1 cellular context compared by ENCODE assay signal in genomic region chr22:23144926-23145906, GRCh38.
TF ChIP-seq lines count a peak whose summit lies in the region.

Gene RAB36, plus strand, starts transcription at chr22:23145477. Its CDS starts 1,140 bp downstream, at chr22:23146617.

TF ChIP-seq in HepG2, 621 proteins besides CTCF, POLR2A, EP300 and RAD21 (continued from another document and continues in another):
- TF ChIP-seq STAT6 (CRISPR knock-in tag; IDR thresholded peaks at IDR 0.05; ENCODE audit: borderline replicate concordance) (no peak), CREBL2 (CRISPR knock-in tag; IDR thresholded peaks at IDR 0.05; ENCODE audit: borderline replicate concordance) (no peak), SP2 (CRISPR knock-in tag; IDR thresholded peaks at IDR 0.05) (peak; percentile 53), ZNF784 (CRISPR knock-in tag; IDR thresholded peaks at IDR 0.05; ENCODE audit: borderline replicate concordance) (no peak), ZNF644 (CRISPR knock-in tag; IDR thresholded peaks at IDR 0.05; ENCODE audit: low read depth) (no peak), YEATS4 (CRISPR knock-in tag; IDR thresholded peaks at IDR 0.05; ENCODE audit: borderline replicate concordance) (0 out of 2 replicates have a peak, but pooled peaks have one; percentile 26), RFX3 (CRISPR knock-in tag; IDR thresholded peaks at IDR 0.05) (peak; percentile 90), GATAD1 (CRISPR knock-in tag; IDR thresholded peaks at IDR 0.05) (no peak), ZNF772 (CRISPR knock-in tag; IDR thresholded peaks at IDR 0.05) (no peak), ATF7-NPFF (CRISPR knock-in tag; IDR thresholded peaks at IDR 0.05; ENCODE audit: low read depth) (no peak; the same call in 1 of the 2 replicates), ZNF18 (CRISPR knock-in tag; IDR thresholded peaks at IDR 0.05; ENCODE audit: insufficient replicate concordance) (no peak), THAP7 (CRISPR knock-in tag; IDR thresholded peaks at IDR 0.05) (no peak), PATZ1 (CRISPR knock-in tag; IDR thresholded peaks at IDR 0.05) (no peak), MYC (CRISPR knock-in tag; IDR thresholded peaks at IDR 0.05; ENCODE audit: borderline replicate concordance) (no peak), PAF1 (CRISPR knock-in tag; IDR thresholded peaks at IDR 0.05) (no peak), RFXANK (CRISPR knock-in tag; IDR thresholded peaks at IDR 0.05) (no peak), RNF219 (CRISPR knock-in tag; IDR thresholded peaks at IDR 0.05) (no peak), RAD51 (IDR thresholded peaks at IDR 0.05; ENCODE audit: borderline replicate concordance) (no peak), HNRNPK (IDR thresholded peaks at IDR 0.05; ENCODE audit: low read depth, low read length, poor library complexity, severe bottlenecking) (no peak), SIN3A (IDR thresholded peaks at IDR 0.05; ENCODE audit: borderline replicate concordance, low read depth, low read length) (peak; percentile 36; the same call in 1 of the 2 replicates), ZBTB21 (CRISPR knock-in tag; IDR thresholded peaks at IDR 0.05) (no peak), ZHX1 (CRISPR knock-in tag; IDR thresholded peaks at IDR 0.05; ENCODE audit: low read depth) (no peak), FOXK2 (IDR thresholded peaks at IDR 0.05) (no peak), CCAR2 (optimal IDR thresholded peaks at IDR 0.05; ENCODE audit: low read depth, low read length) (no peak), ZNF75D (CRISPR knock-in tag; IDR thresholded peaks at IDR 0.05; ENCODE audit: borderline replicate concordance) (no peak), ZNF883 (CRISPR knock-in tag; IDR thresholded peaks at IDR 0.05; ENCODE audit: not compliant biosample characterization) (no peak), UBTF (CRISPR knock-in tag; IDR thresholded peaks at IDR 0.05) (no peak), ZNF691 (CRISPR knock-in tag; IDR thresholded peaks at IDR 0.05; ENCODE audit: borderline replicate concordance, low read depth) (no peak), ZNF30 (CRISPR knock-in tag; IDR thresholded peaks at IDR 0.05) (no peak), CBX2 (IDR thresholded peaks at IDR 0.05; ENCODE audit: low read depth, low read length) (no peak), CBX2 (CRISPR knock-in tag; IDR thresholded peaks at IDR 0.05; ENCODE audit: low read depth) (no peak), HNRNPL (IDR thresholded peaks at IDR 0.05; ENCODE audit: low read depth, low read length) (peak; percentile 81; the same call in 1 of the 2 replicates), KDM3A (CRISPR knock-in tag; IDR thresholded peaks at IDR 0.05; ENCODE audit: low read depth) (no peak), SP1 (IDR thresholded peaks at IDR 0.05) (no peak), SP1 (CRISPR knock-in tag; IDR thresholded peaks at IDR 0.05) (peak; percentile 69; the same call in 1 of the 2 replicates), E2F1 (CRISPR knock-in tag; IDR thresholded peaks at IDR 0.05) (no peak), THYN1 (CRISPR knock-in tag; IDR thresholded peaks at IDR 0.05; ENCODE audit: borderline replicate concordance, low read depth) (no peak), MED8 (CRISPR knock-in tag; IDR thresholded peaks at IDR 0.05; ENCODE audit: insufficient replicate concordance) (no peak), ATF4 (CRISPR knock-in tag; IDR thresholded peaks at IDR 0.05) (no peak), GABPB1 (CRISPR knock-in tag; IDR thresholded peaks at IDR 0.05) (0 out of 2 replicates have a peak, but pooled peaks have one; percentile 48), PLSCR1 (CRISPR knock-in tag; IDR thresholded peaks at IDR 0.05; ENCODE audit: borderline replicate concordance) (no peak)
